In the genomic region with DNA sequence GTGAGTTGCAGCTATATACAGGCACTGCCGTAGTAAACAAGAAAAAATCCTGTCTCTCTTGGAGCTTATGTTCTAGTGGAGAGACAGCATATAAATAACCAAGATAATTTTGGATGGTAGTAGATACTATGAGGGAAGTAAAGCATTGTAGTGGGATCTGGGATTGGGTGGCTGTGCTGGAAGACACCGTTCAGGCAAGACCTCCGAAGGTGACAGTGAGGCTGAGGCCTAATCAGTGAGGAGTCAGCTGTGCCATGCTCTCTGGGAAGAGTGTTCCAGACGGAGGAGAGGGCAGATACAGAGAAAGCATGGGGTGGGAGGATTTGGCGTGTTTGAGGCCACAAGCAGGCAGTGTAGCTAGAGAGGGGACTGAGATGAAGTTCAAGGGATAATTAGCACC, we compare ENCODE assay signal across 30 cellular contexts. TPM values are rescaled to one million over a fixed set of nuclear protein-coding genes. Genes with fewer than 3 reads are reported as not detected.
DNase-seq lines count a peak whose midpoint lies in the region; ATAC-seq and TF ChIP-seq lines count a peak whose summit lies in the region.
"Had no signal": no experiment of that assay in that cellular context is flagged by ENCODE, and none has a peak within 500 bp of the region (broad histone marks: within the 10 kb centered on the region; RNA-seq: fewer than 3 reads in every experiment).

No MANE protein-coding gene starts in this region.

- no peak overlapping the region for H2BK5ac ChIP-seq in trophoblast cell (ENCODE audit: low read depth, low read length, poor library complexity)

- H3K4ac ChIP-seq in trophoblast cell (ENCODE audit: low read depth, low read length), result peak overlapping the region; percentile 15

- no peak overlapping the region for H2AK5ac ChIP-seq in trophoblast cell (ENCODE audit: low read length)

- peaks cover 2% of the 10 kb centered on the region for H3K79me2 ChIP-seq in trophoblast cell (ENCODE audit: control insufficient read depth, insufficient read depth, low read length, poor library complexity)

- H3K23ac ChIP-seq in trophoblast cell (ENCODE audit: low read length), result peak overlapping the region; percentile 70

- DNase-seq in activated naive CD4-positive, alpha-beta T cell treated with anti-CD3 and anti-CD28 coated beads, Interleukin-2, amount 50 U/mL, for 72 hours (ENCODE audit: low spot score in 2 of 2), result no peak
- DNase-seq in activated naive CD4-positive, alpha-beta T cell treated with anti-CD3 and anti-CD28 coated beads, Interleukin-2, amount 10 ng/mL, durations not matched to agents 7 days and 5 days, result no peak
- DNase-seq in HFFc6, result no peak
- no peak for DNase-seq in endothelial cell (ENCODE audit: low spot score)
- DNase-seq in trophoblast cell, result no peak
- no peak for DNase-seq in HPDE6-E6E7 (ENCODE audit: extremely low spot score)
- no peak for DNase-seq in HuH-7 (ENCODE audit: low spot score)
- no peak for DNase-seq in hypothalamus (lab: John Stamatoyannopoulos, UW)
- DNase-seq: activated CD4-positive, alpha-beta memory T cell treated with anti-CD3 and anti-CD28 coated beads, Interleukin-2, amount 10 ng/mL, durations not matched to agents 7 days and 5 days; activated CD4-positive, CD25-positive, alpha-beta regulatory T cell; activated naive CD4-positive, alpha-beta T cell; activated T-cell treated with anti-CD3 and anti-CD28 coated beads, Interleukin-2, amount 50 U/mL, for 1 hour; aorta; BE2C; Caco-2; caudate nucleus; DMS79; KG1; NCI-H1436; NCI-H446 treated with DMSO at 0.1 percent for 48 hours; Right ventricle myocardium superior; T1000 had no signal

- H3K9me3 Mint-ChIP-seq in activated naive CD4-positive, alpha-beta T cell treated with anti-CD3 and anti-CD28 coated beads, Interleukin-2, amount 50 U/mL, for 72 hours, result no peaks in the 10 kb centered on the region
- no peaks in the 10 kb centered on the region for H3K9me3 Mint-ChIP-seq in activated naive CD4-positive, alpha-beta T cell treated with anti-CD3 and anti-CD28 coated beads, Interleukin-2, amount 10 ng/mL, durations not matched to agents 7 days and 5 days
- H3K9me3 Mint-ChIP-seq in HFFc6, result no peaks in the 10 kb centered on the region
- no peaks in the 10 kb centered on the region for H3K9me3 Mint-ChIP-seq in endothelial cell (ENCODE audit: unreplicated experiment)
- H3K9me3 Mint-ChIP-seq: activated CD4-positive, alpha-beta memory T cell treated with anti-CD3 and anti-CD28 coated beads, Interleukin-2, amount 10 ng/mL, durations not matched to agents 7 days and 5 days; dendritic cell treated with granulocyte-macrophage colony-stimulating factor and Interleukin-4, amounts not matched to agents 40 ng/mL and 50 ng/mL, for 4 days; GM23338; mesothelial cell of epicardium; neural progenitor cell had no signal

- H3K18ac ChIP-seq in trophoblast cell (ENCODE audit: low read length), result peak overlapping the region; percentile 33

- H3K4me2 ChIP-seq in trophoblast cell (ENCODE audit: low read length), result no peak overlapping the region
- H3K4me2 ChIP-seq: GM23338, neural progenitor cell had no signal

- no peak overlapping the region for H2AFZ ChIP-seq in trophoblast cell (ENCODE audit: insufficient read depth, low read length, poor library complexity)
- H2AFZ ChIP-seq: GM23338, neural progenitor cell had no signal

- H3K27me3 Mint-ChIP-seq in activated naive CD4-positive, alpha-beta T cell treated with anti-CD3 and anti-CD28 coated beads, Interleukin-2, amount 10 ng/mL, durations not matched to agents 7 days and 5 days, result no peaks in the 10 kb centered on the region
- H3K27me3 Mint-ChIP-seq in HFFc6 (ENCODE audit: insufficient read depth), result no peaks in the 10 kb centered on the region
- peaks cover 3% of the 10 kb centered on the region for H3K27me3 Mint-ChIP-seq in endothelial cell (ENCODE audit: unreplicated experiment)
- H3K27me3 Mint-ChIP-seq: activated CD4-positive, alpha-beta memory T cell treated with anti-CD3 and anti-CD28 coated beads, Interleukin-2, amount 10 ng/mL, durations not matched to agents 7 days and 5 days; dendritic cell treated with granulocyte-macrophage colony-stimulating factor and Interleukin-4, amounts not matched to agents 40 ng/mL and 50 ng/mL, for 4 days had no signal

- peaks cover 7 to 9% of the 10 kb centered on the region in 2 donors for H3K36me3 Mint-ChIP-seq in activated naive CD4-positive, alpha-beta T cell treated with anti-CD3 and anti-CD28 coated beads, Interleukin-2, amount 50 U/mL, for 72 hours
- peaks cover 39% of the 10 kb centered on the region for H3K36me3 Mint-ChIP-seq in activated naive CD4-positive, alpha-beta T cell treated with anti-CD3 and anti-CD28 coated beads, Interleukin-2, amount 10 ng/mL, durations not matched to agents 7 days and 5 days
- H3K36me3 Mint-ChIP-seq in HFFc6 (ENCODE audit: low read depth) (peaks cover 16% of the 10 kb centered on the region), endothelial cell (ENCODE audit: low read depth, unreplicated experiment) (peaks cover 17% of the 10 kb centered on the region)

- peaks cover 7 to 8% of the 10 kb centered on the region in 2 experiments for H3K4me1 ChIP-seq in trophoblast cell (ENCODE audit: control insufficient read depth in 1 of 2, insufficient read depth in 2 of 2, low read length in 2 of 2)
- H3K4me1 ChIP-seq: BE2C, Caco-2 had no signal

- peak overlapping the region; percentile 57 for H3K9ac ChIP-seq in trophoblast cell (ENCODE audit: low read length)
- H3K9ac ChIP-seq: neural progenitor cell had no signal

- peak overlapping the region; percentile 49 to 69 for H3K27ac Mint-ChIP-seq in activated naive CD4-positive, alpha-beta T cell treated with anti-CD3 and anti-CD28 coated beads, Interleukin-2, amount 50 U/mL, for 72 hours
- no peak overlapping the region for H3K27ac Mint-ChIP-seq in activated naive CD4-positive, alpha-beta T cell treated with anti-CD3 and anti-CD28 coated beads, Interleukin-2, amount 10 ng/mL, durations not matched to agents 7 days and 5 days
- H3K27ac Mint-ChIP-seq in HFFc6 (peak overlapping the region; percentile 1; the same call in 1 of the 2 replicates), endothelial cell (ENCODE audit: unreplicated experiment) (peak overlapping the region; percentile 67)
- H3K27ac Mint-ChIP-seq: activated CD4-positive, alpha-beta memory T cell treated with anti-CD3 and anti-CD28 coated beads, Interleukin-2, amount 10 ng/mL, durations not matched to agents 7 days and 5 days; dendritic cell treated with granulocyte-macrophage colony-stimulating factor and Interleukin-4, amounts not matched to agents 40 ng/mL and 50 ng/mL, for 4 days; GM23338; mesothelial cell of epicardium; neural progenitor cell had no signal

- H3K27me3 ChIP-seq in trophoblast cell (ENCODE audit: insufficient read depth, low read length), result no peaks in the 10 kb centered on the region
- H3K27me3 ChIP-seq: BE2C, neural progenitor cell had no signal

- no peak overlapping the region for H2BK12ac ChIP-seq in trophoblast cell (ENCODE audit: low read length)

- no peak overlapping the region for H3K4me3 ChIP-seq in trophoblast cell (ENCODE audit: low read depth, low read length)
- H3K4me3 ChIP-seq: GM23338, neural progenitor cell had no signal

- H4K12ac ChIP-seq in trophoblast cell (ENCODE audit: low read depth, low read length), result no peak overlapping the region

- no peak overlapping the region for H4K91ac ChIP-seq in trophoblast cell (ENCODE audit: low read depth, low read length)

- no peak overlapping the region for H3K4me3 Mint-ChIP-seq in activated naive CD4-positive, alpha-beta T cell treated with anti-CD3 and anti-CD28 coated beads, Interleukin-2, amount 10 ng/mL, durations not matched to agents 7 days and 5 days
- no peak overlapping the region for H3K4me3 Mint-ChIP-seq in HFFc6
- peak overlapping the region; percentile 75 for H3K4me3 Mint-ChIP-seq in endothelial cell (ENCODE audit: unreplicated experiment)
- H3K4me3 Mint-ChIP-seq: activated CD4-positive, alpha-beta memory T cell treated with anti-CD3 and anti-CD28 coated beads, Interleukin-2, amount 10 ng/mL, durations not matched to agents 7 days and 5 days; dendritic cell treated with granulocyte-macrophage colony-stimulating factor and Interleukin-4, amounts not matched to agents 40 ng/mL and 50 ng/mL, for 4 days; GM23338; mesothelial cell of epicardium; neural progenitor cell had no signal

- no peak overlapping the region for H3K27ac ChIP-seq in trophoblast cell (ENCODE audit: low read depth, low read length)
- H3K27ac ChIP-seq: neural progenitor cell had no signal

- peak overlapping the region; percentile 7 for H4K8ac ChIP-seq in trophoblast cell (ENCODE audit: low read depth, low read length)

- no CpG with 5 or more reads among the region's 5 CpGs for WGBS in trophoblast cell (ENCODE audit: extremely low coverage, insufficient coverage, insufficient read length)

- H3K9me3 ChIP-seq in trophoblast cell (ENCODE audit: insufficient read depth, low read depth, low read length), result peaks cover under 1% of the 10 kb centered on the region
- H3K9me3 ChIP-seq: BE2C, Caco-2 had no signal

- TF ChIP-seq CTCF in HFFc6 (IDR thresholded peaks at IDR 0.05), result no peak
- TF ChIP-seq CTCF in endothelial cell (IDR thresholded peaks at IDR 0.05; ENCODE audit: unreplicated experiment), result no peak

- H3K14ac ChIP-seq in trophoblast cell (ENCODE audit: low read length), result no peak overlapping the region

- peaks cover 65% of the 10 kb centered on the region for H3K4me1 Mint-ChIP-seq in activated naive CD4-positive, alpha-beta T cell treated with anti-CD3 and anti-CD28 coated beads, Interleukin-2, amount 10 ng/mL, durations not matched to agents 7 days and 5 days
- H3K4me1 Mint-ChIP-seq in HFFc6 (ENCODE audit: low read depth) (peaks cover 35% of the 10 kb centered on the region), endothelial cell (ENCODE audit: unreplicated experiment) (peaks cover 9% of the 10 kb centered on the region)

- ATAC-seq in activated naive CD4-positive, alpha-beta T cell treated with anti-CD3 and anti-CD28 coated beads, Interleukin-2, amount 50 U/mL, for 72 hours, result no peak
- ATAC-seq: GM23338 had no signal

- H3K36me3 ChIP-seq in trophoblast cell (ENCODE audit: control insufficient read depth in 1 of 2, insufficient read depth in 2 of 2, low read length in 2 of 2), result peaks cover 37 to 40% of the 10 kb centered on the region in 2 experiments
- H3K36me3 ChIP-seq: neural progenitor cell had no signal

- no peaks in the 10 kb centered on the region for H3K79me1 ChIP-seq in trophoblast cell (ENCODE audit: low read length)

- H2BK120ac ChIP-seq in trophoblast cell (ENCODE audit: insufficient read depth, low read length, poor library complexity), result no peak overlapping the region

- CTCF ChIA-PET in activated naive CD4-positive, alpha-beta T cell treated with anti-CD3 and anti-CD28 coated beads, Interleukin-2, amount 10 ng/mL, durations not matched to agents 7 days and 5 days (lab: Charles Lee), result interaction anchor here (0.6 to 1.6 kb wide), 5 partner anchors 10 to 60 kb away, joined by 3 to 4 read pairs (median 3); no protein-coding TSS in a partner anchor

RNA-seq across cellular contexts. Expression of gene TMEM222, which starts 6.0 kb away (rescaled TPM):
- total RNA-seq in activated naive CD4-positive, alpha-beta T cell treated with anti-CD3 and anti-CD28 coated beads, Interleukin-2, amount 50 U/mL, for 72 hours, result 10 to 100 TPM; 26.9 to 29.8 TPM
- total RNA-seq in HFFc6 (2021; fragmentation: NEBNext Ultra II Directional; extraction: Animal tissue kit (Norgen Biotek cat#: 25700)), result 10 to 100 TPM; 41.3 to 54.6 (median 46.1) TPM
- 43.5 TPM for total RNA-seq in endothelial cell (ENCODE audit: unreplicated experiment)
- polyA plus RNA-seq in trophoblast cell (2013), result 23.7 and 23.9 TPM in 2 replicates

RNA-seq across cellular contexts. Expression of gene SYTL1, which starts 13.9 kb away (rescaled TPM):
- total RNA-seq in activated naive CD4-positive, alpha-beta T cell treated with anti-CD3 and anti-CD28 coated beads, Interleukin-2, amount 50 U/mL, for 72 hours, result 10 to 100 TPM; 15.6 to 35.1 TPM
- total RNA-seq in HFFc6 (2021; fragmentation: NEBNext Ultra II Directional; extraction: Animal tissue kit (Norgen Biotek cat#: 25700)), result under 1 TPM in 2 of 6 experiments, not detected in 4; 0.08 to 0.45 TPM
- 1.3 TPM for total RNA-seq in endothelial cell (ENCODE audit: unreplicated experiment)
- 18.2 and 20.4 TPM in 2 replicates for polyA plus RNA-seq in trophoblast cell (2013)
- total RNA-seq: endothelial cell of umbilical vein had no signal

RNA-seq across cellular contexts. Expression of gene MAP3K6, which starts 38.8 kb away (rescaled TPM):
- total RNA-seq in activated naive CD4-positive, alpha-beta T cell treated with anti-CD3 and anti-CD28 coated beads, Interleukin-2, amount 50 U/mL, for 72 hours, result 10 to 100 TPM in 1 of 2 donors, 1 to 10 TPM in 1; 5.5 to 14.7 TPM
- 10 to 100 TPM; 22.6 to 30.8 (median 27.7) TPM for total RNA-seq in HFFc6 (2021; fragmentation: NEBNext Ultra II Directional; extraction: Animal tissue kit (Norgen Biotek cat#: 25700))
- total RNA-seq in endothelial cell (ENCODE audit: unreplicated experiment), result 35.7 TPM
- 17.1 and 19.6 TPM in 2 replicates for polyA plus RNA-seq in trophoblast cell (2013)

RNA-seq across cellular contexts. Expression of gene FCN3, which starts 46.7 kb away (rescaled TPM):
- total RNA-seq in activated naive CD4-positive, alpha-beta T cell treated with anti-CD3 and anti-CD28 coated beads, Interleukin-2, amount 50 U/mL, for 72 hours, result not detected
- total RNA-seq in HFFc6 (2021; fragmentation: NEBNext Ultra II Directional; extraction: Animal tissue kit (Norgen Biotek cat#: 25700)), result not detected
- 132 TPM for total RNA-seq in endothelial cell (ENCODE audit: unreplicated experiment)
- not detected in 2 replicates for polyA plus RNA-seq in trophoblast cell (2013)
- total RNA-seq: A673; activated CD4-positive, alpha-beta memory T cell treated with anti-CD3 and anti-CD28 coated beads, Interleukin-2, amount 10 ng/mL, durations not matched to agents 7 days and 5 days; Caco-2; endothelial cell of umbilical vein; HT-29 had no signal
- polyA plus RNA-seq: GM23338 had no signal

RNA-seq across cellular contexts. Expression of gene CD164L2, which starts 55.2 kb away (rescaled TPM):
- not detected for total RNA-seq in activated naive CD4-positive, alpha-beta T cell treated with anti-CD3 and anti-CD28 coated beads, Interleukin-2, amount 50 U/mL, for 72 hours
- total RNA-seq in HFFc6 (2021; fragmentation: NEBNext Ultra II Directional; extraction: Animal tissue kit (Norgen Biotek cat#: 25700)), result not detected
- total RNA-seq in endothelial cell (ENCODE audit: unreplicated experiment), result 0.72 TPM
- polyA plus RNA-seq in trophoblast cell (2013), result 0.03 TPM in 1 of 2 replicates, not detected in the other
- total RNA-seq: A673; activated CD4-positive, alpha-beta memory T cell treated with anti-CD3 and anti-CD28 coated beads, Interleukin-2, amount 10 ng/mL, durations not matched to agents 7 days and 5 days; aorta; Caco-2; endothelial cell of umbilical vein; HT-29; Right ventricle myocardium superior; temporal lobe had no signal
- polyA plus RNA-seq: aorta, endothelial cell of umbilical vein had no signal
